In the genomic region with DNA sequence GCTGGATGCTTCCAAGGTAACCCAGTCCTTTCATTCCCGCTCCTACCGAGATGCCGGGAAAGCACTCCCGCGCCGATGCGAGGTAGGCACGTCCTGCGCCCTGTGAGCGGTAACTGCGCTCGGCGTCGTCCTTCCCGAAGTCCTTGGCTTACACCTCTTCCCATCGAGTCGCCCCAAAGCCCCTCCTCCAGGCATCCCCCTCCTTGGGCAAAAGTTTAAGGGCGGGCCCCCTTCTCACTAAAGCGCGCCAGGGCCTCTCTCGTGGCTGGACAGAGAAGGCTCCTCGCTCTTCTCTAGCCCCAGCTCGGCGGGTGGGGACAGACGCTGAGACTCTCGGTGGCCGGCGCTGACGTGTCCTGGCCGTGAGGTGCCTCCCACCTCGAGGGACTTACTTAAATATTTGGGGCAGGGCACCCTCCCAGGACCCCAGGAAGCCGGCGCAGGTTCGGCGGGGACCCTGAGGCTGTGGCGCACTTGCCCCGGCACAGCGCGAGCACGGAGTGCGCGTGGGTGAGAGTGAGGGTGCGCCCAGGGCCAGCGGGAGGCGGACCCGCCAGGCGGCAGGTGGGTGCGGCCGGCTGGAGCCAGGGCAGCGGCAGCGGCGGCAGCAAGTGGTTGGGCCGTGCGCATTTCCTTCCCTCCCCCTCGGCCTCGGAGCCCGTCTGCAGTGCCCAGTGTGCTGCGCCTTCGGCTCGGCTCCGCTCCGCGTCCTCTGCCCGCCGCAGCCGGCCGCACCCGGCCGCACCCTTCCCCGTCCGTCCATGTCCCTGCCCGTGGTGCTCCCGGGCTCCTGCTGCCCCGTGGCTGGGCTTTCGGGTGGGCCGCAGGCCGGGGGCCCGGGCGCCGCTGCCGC, we compare ENCODE assay signal across 8 cellular contexts. TPM values are rescaled to one million over a fixed set of nuclear protein-coding genes. Genes with fewer than 3 reads are reported as not detected.
DNase-seq lines count a peak whose midpoint lies in the region; ATAC-seq and TF ChIP-seq lines count a peak whose summit lies in the region.

A gene with protein sequence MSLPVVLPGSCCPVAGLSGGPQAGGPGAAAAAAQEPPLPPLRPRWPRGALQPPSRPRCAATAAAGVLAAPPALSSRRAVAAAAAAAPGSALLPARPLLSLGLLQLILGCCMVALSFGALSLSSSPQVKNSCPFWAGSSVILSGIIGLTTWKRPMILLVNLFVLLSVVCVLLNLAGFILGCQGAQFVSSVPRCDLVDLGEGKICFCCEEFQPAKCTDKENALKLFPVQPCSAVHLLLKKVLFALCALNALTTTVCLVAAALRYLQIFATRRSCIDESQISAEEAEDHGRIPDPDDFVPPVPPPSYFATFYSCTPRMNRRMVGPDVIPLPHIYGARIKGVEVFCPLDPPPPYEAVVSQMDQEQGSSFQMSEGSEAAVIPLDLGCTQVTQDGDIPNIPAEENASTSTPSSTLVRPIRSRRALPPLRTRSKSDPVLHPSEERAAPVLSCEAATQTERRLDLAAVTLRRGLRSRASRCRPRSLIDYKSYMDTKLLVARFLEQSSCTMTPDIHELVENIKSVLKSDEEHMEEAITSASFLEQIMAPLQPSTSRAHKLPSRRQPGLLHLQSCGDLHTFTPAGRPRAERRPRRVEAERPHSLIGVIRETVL (plus strand): TSS at position 667 of the 853 bp plus-strand sequence. CDS start 95 bp downstream, at position 762.

- peak; percentile 78 to 82 for TF ChIP-seq POLR2A in gastrocnemius medialis (IDR thresholded peaks at IDR 0.05)

- H3K27me3 ChIP-seq in brain microvascular endothelial cell (replicated peaks), result peaks cover 10% of the 10 kb centered on the region
- no peaks in the 10 kb centered on the region for H3K27me3 ChIP-seq in gastrocnemius medialis

- intact Hi-C loops in gastrocnemius medialis (cut with DNase I; ENCODE audit: low total_unique reads), result loop anchor here (2.0 to 10.0 kb wide), 6 partner anchors 50 to 1280 kb away; no protein-coding TSS in a partner anchor

- H3K36me3 ChIP-seq in brain microvascular endothelial cell (replicated peaks) (no peaks in the 10 kb centered on the region), gastrocnemius medialis (no peaks in the 10 kb centered on the region)

- peak; percentile 54 for ATAC-seq in GM19463 (IDR thresholded peaks at IDR 0.05; ENCODE audit: unreplicated experiment)
- peak; percentile 80 to 82 for ATAC-seq in gastrocnemius medialis
- ATAC-seq in GM21723 (IDR thresholded peaks at IDR 0.05; ENCODE audit: unreplicated experiment), result no peak

- H3K4me3 ChIP-seq in brain microvascular endothelial cell (ENCODE audit: low read depth, low read length) (peak within 1 kb of the TSS; percentile 49), iPS-18c (ENCODE audit: insufficient read depth, low read depth, low read length) (peak within 1 kb of the TSS; percentile 74), gastrocnemius medialis (peak within 1 kb of the TSS; percentile 64 to 81 (median 79))

- DNase-seq in ACHN (peak; percentile 44), NCI-H2171 (lab: John Stamatoyannopoulos, UW) (peak; percentile 9), brain microvascular endothelial cell (no peak), gastrocnemius medialis (peak; percentile 70 to 79), KG1 (lab: John Stamatoyannopoulos, UW) (no peak)

- H3K9me3 ChIP-seq in iPS-18c (ENCODE audit: control insufficient read depth, insufficient read depth, low read length) (peaks cover 2% of the 10 kb centered on the region), gastrocnemius medialis (no peaks in the 10 kb centered on the region)

- peaks cover 33 to 35% of the 10 kb centered on the region in 2 donors for H3K4me1 ChIP-seq in gastrocnemius medialis

- H3K27ac ChIP-seq in brain microvascular endothelial cell, result no peak within 1 kb of the TSS
- peak within 1 kb of the TSS; percentile 84 to 98 (median 96) for H3K27ac ChIP-seq in gastrocnemius medialis

- TF ChIP-seq CTCF in brain microvascular endothelial cell (IDR thresholded peaks at IDR 0.05; ENCODE audit: low read depth, low read length, missing control alignments), result no peak
- TF ChIP-seq CTCF in gastrocnemius medialis (IDR thresholded peaks at IDR 0.05 in 4 of 5, conservative IDR thresholded peaks at IDR 0.05 in 1 of 5), result peak; percentile 16 to 43 (median 29)

- in situ Hi-C loops in ACHN (cut with HindIII; ENCODE audit: low pct_ligation_motif_present, low pct_unique_long_range_greater_than_20kb, low sequenced_read_pairs) (no loop called here), brain microvascular endothelial cell (cut with HindIII; ENCODE audit: low pct_ligation_motif_present, low sequenced_read_pairs) (no loop called here), gastrocnemius medialis (cut with MboI; ENCODE audit: low sequenced_read_pairs in 4 of 4) (loop anchor here in 3 of 4 donors (10.0 to 25.0 kb wide), 4 partner anchors 60 to 213 kb away; no protein-coding TSS in a partner anchor)

RNA-seq across cellular contexts. Expression of the gene that starts here (rescaled TPM):
- total RNA-seq in gastrocnemius medialis, result 10 to 100 TPM; 10.8 to 26.8 (median 17.1) TPM

Comparison
In these comparisons a context has a peak if more than half of its experiments do, and no peak if none do; other contexts are left out.
1. DNase-seq: peak in ACHN (single experiment), NCI-H2171 (single experiment) and gastrocnemius medialis (2 of 2); none in brain microvascular endothelial cell (single experiment) and KG1 (single experiment).
2. in situ Hi-C loops: an anchor here in gastrocnemius medialis (10.0 to 25.0 kb wide); none called in ACHN and brain microvascular endothelial cell.
3. Peak in every context shown above with its lines, with median percentiles within 50 percentile points of each other: H3K4me3 ChIP-seq.